In genomic region chr12:90355701-90356345, GRCh38 we compare ENCODE assay signal across 13 cellular contexts.
"Had no signal": no experiment of that assay in that cellular context is flagged by ENCODE, and none has a peak within 500 bp of the region (broad histone marks: within the 10 kb centered on the region; RNA-seq: fewer than 3 reads in every experiment).

No MANE protein-coding gene starts in this region.

- H3K4me1 Mint-ChIP-seq: activated T-helper 17 cell treated with anti-CD3 and anti-CD28 coated beads, Interleukin-2, amount 50 U/mL, for 72 hours; stimulated activated effector memory CD8-positive, alpha-beta T cell treated with anti-CD3 and anti-CD28 coated beads, Interleukin-12 subunit alpha, Interleukin-12 subunit beta, amount 100 ng/mL, for 72 hours had no signal

- H3K9me3 Mint-ChIP-seq: activated T-helper 17 cell treated with anti-CD3 and anti-CD28 coated beads, Interleukin-2, amount 50 U/mL, for 72 hours; effector memory CD8-positive, alpha-beta T cell; nephron progenitor cell; stimulated activated effector memory CD8-positive, alpha-beta T cell treated with anti-CD3 and anti-CD28 coated beads, Interleukin-12 subunit alpha, Interleukin-12 subunit beta, amount 100 ng/mL, for 72 hours; T-helper 2 cell treated with Interferon-gamma antibody and Interleukin-4, amounts not matched to agents 5 μg/mL and 100 μg/mL, for 36 hours had no signal

- H3K4me1 ChIP-seq: ascending aorta had no signal

- H3K27ac ChIP-seq: ascending aorta, thoracic aorta had no signal

- H3K27me3 ChIP-seq: ascending aorta had no signal

- H3K9me3 ChIP-seq: ascending aorta, thoracic aorta had no signal

- H3K27ac Mint-ChIP-seq: activated T-helper 17 cell treated with anti-CD3 and anti-CD28 coated beads, Interleukin-2, amount 50 U/mL, for 72 hours; effector memory CD8-positive, alpha-beta T cell; stimulated activated effector memory CD8-positive, alpha-beta T cell treated with anti-CD3 and anti-CD28 coated beads, Interleukin-12 subunit alpha, Interleukin-12 subunit beta, amount 100 ng/mL, for 72 hours; T-helper 2 cell treated with Interferon-gamma antibody and Interleukin-4, amounts not matched to agents 5 μg/mL and 100 μg/mL, for 36 hours had no signal

- DNase-seq: activated CD4-positive, alpha-beta T cell treated with anti-CD3 and anti-CD28 coated beads, Interleukin-2, amount 50 U/mL, for 48 hours; activated naive CD4-positive, alpha-beta T cell treated with Interleukin-2 at 50 U/mL for 16 hours; dermis blood vessel endothelial cell; effector memory CD8-positive, alpha-beta T cell; islet precursor cell; left ventricle myocardium superior; mesenchymal stem cell; nephron progenitor cell had no signal

- H3K36me3 Mint-ChIP-seq: stimulated activated effector memory CD8-positive, alpha-beta T cell treated with anti-CD3 and anti-CD28 coated beads, Interleukin-12 subunit alpha, Interleukin-12 subunit beta, amount 100 ng/mL, for 72 hours had no signal

- H3K4me3 Mint-ChIP-seq: activated T-helper 17 cell treated with anti-CD3 and anti-CD28 coated beads, Interleukin-2, amount 50 U/mL, for 72 hours; effector memory CD8-positive, alpha-beta T cell; nephron progenitor cell; stimulated activated effector memory CD8-positive, alpha-beta T cell treated with anti-CD3 and anti-CD28 coated beads, Interleukin-12 subunit alpha, Interleukin-12 subunit beta, amount 100 ng/mL, for 72 hours; T-helper 2 cell treated with Interferon-gamma antibody and Interleukin-4, amounts not matched to agents 5 μg/mL and 100 μg/mL, for 36 hours had no signal
